2 cellular contexts compared by ENCODE assay signal in genomic region chr1:199155166-199156033, GRCh38.
TF ChIP-seq lines count a peak whose summit lies in the region.

No MANE protein-coding gene starts in this region.

TF ChIP-seq in GM23338, 12 proteins besides CTCF, POLR2A, EP300 and RAD21:
- TF ChIP-seq ZNF462 (CRISPR knock-in tag; IDR thresholded peaks at IDR 0.05): peak; percentile 71
- no peak for TF ChIP-seq POLR2AphosphoS5 (IDR thresholded peaks at IDR 0.05; ENCODE audit: low read depth)
- TF ChIP-seq JUNB (IDR thresholded peaks at IDR 0.05; ENCODE audit: unreplicated experiment): no peak
- no peak for TF ChIP-seq ZNF331 (CRISPR knock-in tag; IDR thresholded peaks at IDR 0.05; ENCODE audit: low read depth)
- TF ChIP-seq NANOG (IDR thresholded peaks at IDR 0.05; ENCODE audit: borderline replicate concordance): no peak
- no peak for TF ChIP-seq ETS1 (IDR thresholded peaks at IDR 0.05)

TF ChIP-seq in WTC11, 78 proteins besides CTCF, POLR2A, EP300 and RAD21 (continued from another document):
- TF ChIP-seq OVOL2 (CRISPR knock-in tag; IDR thresholded peaks at IDR 0.05; ENCODE audit: borderline replicate concordance) (no peak), NR1H2 (CRISPR knock-in tag; IDR thresholded peaks at IDR 0.05) (no peak), ETV6 (CRISPR knock-in tag; IDR thresholded peaks at IDR 0.05) (no peak), FOXP1 (CRISPR knock-in tag; IDR thresholded peaks at IDR 0.05; ENCODE audit: borderline replicate concordance) (no peak), ATF2 (CRISPR knock-in tag; IDR thresholded peaks at IDR 0.05; ENCODE audit: borderline replicate concordance, low read depth) (no peak), GRHL2 (CRISPR knock-in tag; IDR thresholded peaks at IDR 0.05; ENCODE audit: insufficient replicate concordance, severe bottlenecking) (no peak)
